8 cellular contexts compared by ENCODE assay signal in the genomic region with DNA sequence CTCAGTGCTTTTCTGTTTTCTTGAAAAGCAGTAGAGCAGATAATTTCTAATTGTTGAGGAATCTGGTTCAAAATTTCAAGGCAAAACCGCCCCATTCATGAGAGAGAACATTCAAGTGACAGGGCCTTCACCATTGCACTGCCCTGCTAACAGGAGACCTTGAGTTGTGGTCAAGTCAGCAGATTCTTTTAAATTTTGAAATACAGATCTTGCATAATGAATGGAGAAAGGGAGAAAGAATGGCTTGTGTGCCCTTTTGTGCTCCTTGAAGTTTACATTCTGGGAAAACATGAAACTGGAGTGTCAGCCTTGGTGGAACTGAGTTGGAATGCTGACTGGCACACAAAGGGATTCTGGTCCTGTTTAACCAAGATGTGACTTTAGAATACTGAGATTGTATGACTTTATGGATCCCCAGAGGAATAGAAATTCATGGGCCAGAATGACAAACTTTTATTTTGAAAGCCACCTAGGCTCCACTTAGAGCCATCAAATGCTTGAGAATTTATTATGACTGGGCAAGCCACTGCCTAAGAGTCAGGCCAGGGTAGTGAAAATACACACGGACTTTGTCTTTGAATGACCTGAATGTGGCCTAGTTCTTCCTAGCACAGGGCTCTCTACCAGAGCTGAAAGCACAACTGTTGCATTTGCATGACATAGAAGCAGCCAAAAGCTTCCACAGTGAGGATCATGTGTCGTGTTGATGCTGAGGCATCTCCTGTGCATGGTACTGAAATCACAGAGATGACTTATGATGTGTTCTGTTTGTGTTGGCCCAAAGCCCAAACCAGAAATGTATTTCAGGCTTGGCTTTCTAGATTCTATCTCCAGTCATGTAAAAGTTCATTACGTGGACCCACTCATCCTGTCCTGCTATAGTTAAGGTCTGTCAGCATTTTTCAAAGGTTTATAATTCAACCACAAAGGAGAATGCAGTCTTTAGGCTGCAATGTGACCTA.
DNase-seq lines count a peak whose midpoint lies in the region; ATAC-seq and TF ChIP-seq lines count a peak whose summit lies in the region.

No MANE protein-coding gene starts in this region.

- H3K36me3 Mint-ChIP-seq in T-helper 2 cell treated with Interferon-gamma antibody and Interleukin-4, amounts not matched to agents 5 μg/mL and 100 μg/mL, for 36 hours (ENCODE audit: low read depth), result no peaks in the 10 kb centered on the region

- H3K27ac Mint-ChIP-seq in T-helper 2 cell treated with Interferon-gamma antibody and Interleukin-4, amounts not matched to agents 5 μg/mL and 100 μg/mL, for 36 hours, result no peak overlapping the region

- H3K27me3 ChIP-seq in ascending aorta (no peaks in the 10 kb centered on the region), iPS-18a (ENCODE audit: control insufficient read depth, insufficient read depth, low read length) (no peaks in the 10 kb centered on the region), thoracic aorta (replicated peaks; ENCODE audit: insufficient read depth) (no peaks in the 10 kb centered on the region)

- H3K27ac ChIP-seq in ascending aorta, result peak overlapping the region; percentile 80 to 85
- H3K27ac ChIP-seq in iPS-18a (ENCODE audit: low read length), result peak overlapping the region; percentile 27
- peak overlapping the region; percentile 74 to 93 for H3K27ac ChIP-seq in thoracic aorta

- no peak overlapping the region for H3K9ac ChIP-seq in iPS-18a (ENCODE audit: low read length)

- intact Hi-C loops in ascending aorta (cut with DNase I), result no loop called here

- ATAC-seq in thoracic aorta (ENCODE audit: insufficient number of reproducible peaks, low FRiP score, low read depth) (peak; percentile 30), GM18873 (IDR thresholded peaks at IDR 0.05; ENCODE audit: low FRiP score, unreplicated experiment) (no peak)

- peaks cover 2% of the 10 kb centered on the region for H3K27me3 Mint-ChIP-seq in T-helper 2 cell treated with Interferon-gamma antibody and Interleukin-4, amounts not matched to agents 5 μg/mL and 100 μg/mL, for 36 hours (ENCODE audit: low read depth)

- no peaks in the 10 kb centered on the region for H3K36me3 ChIP-seq in ascending aorta
- no peaks in the 10 kb centered on the region for H3K36me3 ChIP-seq in iPS-18a (ENCODE audit: control insufficient read depth, low read depth, low read length)
- H3K36me3 ChIP-seq in thoracic aorta, result no peaks in the 10 kb centered on the region

- H3K9me3 ChIP-seq in ascending aorta, result no peaks in the 10 kb centered on the region
- H3K9me3 ChIP-seq in iPS-18a (ENCODE audit: control insufficient read depth, low read depth, low read length), result no peaks in the 10 kb centered on the region
- H3K9me3 ChIP-seq in thoracic aorta, result no peaks in the 10 kb centered on the region

- H3K9me3 Mint-ChIP-seq in T-helper 2 cell treated with Interferon-gamma antibody and Interleukin-4, amounts not matched to agents 5 μg/mL and 100 μg/mL, for 36 hours, result no peaks in the 10 kb centered on the region

- DNase-seq in HT1080 (ENCODE audit: low read depth) (peak; percentile 98), ascending aorta (ENCODE audit: low spot score in 2 of 2) (peak; percentile 18 to 87), thoracic aorta (ENCODE audit: low spot score) (peak; percentile 54), NCI-H146 (lab: John Stamatoyannopoulos, UW) (no peak)
- DNase-seq in T-helper 2 cell treated with Interferon-gamma antibody and Interleukin-4, amounts not matched to agents 5 μg/mL and 100 μg/mL, for 36 hours (ENCODE audit: low spot score), result no peak
- DNase-seq in activated CD4-positive, CD25-positive, alpha-beta regulatory T cell (lab: John Stamatoyannopoulos, UW), result no peak

- no peak for TF ChIP-seq CTCF in ascending aorta (IDR thresholded peaks at IDR 0.05)
- TF ChIP-seq CTCF in thoracic aorta (IDR thresholded peaks at IDR 0.05), result no peak

- H3K4me3 Mint-ChIP-seq in T-helper 2 cell treated with Interferon-gamma antibody and Interleukin-4, amounts not matched to agents 5 μg/mL and 100 μg/mL, for 36 hours, result no peak overlapping the region

- peaks cover 5 to 66% of the 10 kb centered on the region in 2 donors for H3K4me1 ChIP-seq in ascending aorta
- peaks cover 25% of the 10 kb centered on the region for H3K4me1 ChIP-seq in iPS-18a (ENCODE audit: control insufficient read depth, low read depth, low read length)
- peaks cover 38 to 97% of the 10 kb centered on the region in 2 donors for H3K4me1 ChIP-seq in thoracic aorta (ENCODE audit: control insufficient read depth in 1 of 2, low read depth in 2 of 2)

- no peaks in the 10 kb centered on the region for H3K4me1 Mint-ChIP-seq in T-helper 2 cell treated with Interferon-gamma antibody and Interleukin-4, amounts not matched to agents 5 μg/mL and 100 μg/mL, for 36 hours (ENCODE audit: low read depth)

- H3K4me3 ChIP-seq in ascending aorta (no peak overlapping the region), iPS-18a (ENCODE audit: low read length) (no peak overlapping the region), thoracic aorta (no peak overlapping the region)

Comparison
In these comparisons a context has a peak if more than half of its experiments do, and no peak if none do; other contexts are left out.
1. DNase-seq: peak in HT1080 (single experiment), ascending aorta (2 of 2) and thoracic aorta (single experiment); none in T-helper 2 cell treated with Interferon-gamma antibody and Interleukin-4, amounts not matched to agents 5 μg/mL and 100 μg/mL, for 36 hours (single experiment), activated CD4-positive, CD25-positive, alpha-beta regulatory T cell (0 of 4) and NCI-H146 (single experiment).
2. H3K27ac ChIP-seq: peak in every context shown above with its lines; median percentile 84 in thoracic aorta; 82 in ascending aorta; 27 in iPS-18a.